Comparison of ENCODE assay signal across 7 cellular contexts in genomic region chr9:109166771-109167601, GRCh38. TPM values are rescaled to one million over a fixed set of nuclear protein-coding genes. Genes with fewer than 3 reads are reported as not detected.
A peak's percentile ranks its signal among the peaks of the same experiment; 100 is the strongest.
DNase-seq lines count a peak whose midpoint lies in the region; ATAC-seq lines count a peak whose summit lies in the region.

A gene with protein sequence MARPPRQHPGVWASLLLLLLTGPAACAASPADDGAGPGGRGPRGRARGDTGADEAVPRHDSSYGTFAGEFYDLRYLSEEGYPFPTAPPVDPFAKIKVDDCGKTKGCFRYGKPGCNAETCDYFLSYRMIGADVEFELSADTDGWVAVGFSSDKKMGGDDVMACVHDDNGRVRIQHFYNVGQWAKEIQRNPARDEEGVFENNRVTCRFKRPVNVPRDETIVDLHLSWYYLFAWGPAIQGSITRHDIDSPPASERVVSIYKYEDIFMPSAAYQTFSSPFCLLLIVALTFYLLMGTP (minus strand): TSS chr9:109167249. CDS start chr9:109167138, 111 bp downstream.

- peaks cover 9% of the 10 kb centered on the region for H3K9me3 Mint-ChIP-seq in activated CD8-positive, alpha-beta T cell treated with anti-CD3 and anti-CD28 coated beads, Interleukin-2, amount 10 ng/mL, durations not matched to agents 7 days and 5 days (ENCODE audit: insufficient read depth)
- H3K9me3 Mint-ChIP-seq in activated CD8-positive, alpha-beta memory T cell treated with anti-CD3 and anti-CD28 coated beads, Interleukin-2, amount 10 ng/mL, durations not matched to agents 7 days and 5 days (ENCODE audit: low read depth): no peaks in the 10 kb centered on the region

- H3K27me3 ChIP-seq in HUES48 (ENCODE audit: control insufficient read depth, insufficient read depth, low read length): peaks cover 35% of the 10 kb centered on the region
- peaks cover 35% of the 10 kb centered on the region for H3K27me3 ChIP-seq in iPS-18a (ENCODE audit: control insufficient read depth, insufficient read depth, low read length)
- peaks cover 56% of the 10 kb centered on the region for H3K27me3 ChIP-seq in skeletal muscle satellite cell (ENCODE audit: control insufficient read depth, insufficient read depth, low read length)

- H3K4me1 ChIP-seq in HUES48 (ENCODE audit: control insufficient read depth, insufficient read depth, low read length) (no peaks in the 10 kb centered on the region), iPS-18a (ENCODE audit: control insufficient read depth, low read depth, low read length) (peaks cover 6% of the 10 kb centered on the region), skeletal muscle satellite cell (ENCODE audit: control insufficient read depth, insufficient read depth, low read length) (no peaks in the 10 kb centered on the region)

- peaks cover 11% of the 10 kb centered on the region for H3K4me1 Mint-ChIP-seq in activated CD8-positive, alpha-beta T cell treated with anti-CD3 and anti-CD28 coated beads, Interleukin-2, amount 10 ng/mL, durations not matched to agents 7 days and 5 days (ENCODE audit: low read depth)
- peaks cover 7% of the 10 kb centered on the region for H3K4me1 Mint-ChIP-seq in activated CD8-positive, alpha-beta memory T cell treated with anti-CD3 and anti-CD28 coated beads, Interleukin-2, amount 10 ng/mL, durations not matched to agents 7 days and 5 days

- H3K9ac ChIP-seq in HUES48 (ENCODE audit: low read depth, low read length) (no peak within 1 kb of the TSS), iPS-18a (ENCODE audit: low read length) (no peak within 1 kb of the TSS), skeletal muscle satellite cell (ENCODE audit: low read depth, low read length) (no peak within 1 kb of the TSS)

- CTCF ChIA-PET in activated CD8-positive, alpha-beta T cell treated with anti-CD3 and anti-CD28 coated beads, Interleukin-2, amount 10 ng/mL, durations not matched to agents 7 days and 5 days (lab: Charles Lee): no interaction called here
- CTCF ChIA-PET in activated CD8-positive, alpha-beta memory T cell treated with anti-CD3 and anti-CD28 coated beads, Interleukin-2, amount 10 ng/mL, durations not matched to agents 7 days and 5 days (lab: Charles Lee): no interaction called here

- peak within 1 kb of the TSS; percentile 74 for H3K4me2 ChIP-seq in skeletal muscle satellite cell (ENCODE audit: low read length)

- ATAC-seq in activated CD8-positive, alpha-beta T cell treated with anti-CD3 and anti-CD28 coated beads, Interleukin-2, amount 10 ng/mL, durations not matched to agents 7 days and 5 days: peak; percentile 47
- ATAC-seq in HG02588 (IDR thresholded peaks at IDR 0.05; ENCODE audit: unreplicated experiment): no peak
- no peak for ATAC-seq in GM18873 (IDR thresholded peaks at IDR 0.05; ENCODE audit: low FRiP score, unreplicated experiment)
- no peak for ATAC-seq in activated CD8-positive, alpha-beta memory T cell treated with anti-CD3 and anti-CD28 coated beads, Interleukin-2, amount 10 ng/mL, durations not matched to agents 7 days and 5 days

- peak within 1 kb of the TSS; percentile 38 for H3K27ac ChIP-seq in HUES48 (ENCODE audit: low read depth, low read length)
- H3K27ac ChIP-seq in iPS-18a (ENCODE audit: low read length): no peak within 1 kb of the TSS

- POLR2A ChIA-PET in activated CD8-positive, alpha-beta T cell treated with anti-CD3 and anti-CD28 coated beads, Interleukin-2, amount 10 ng/mL, durations not matched to agents 7 days and 5 days (lab: Charles Lee): no interaction called here

- no peaks in the 10 kb centered on the region for H3K9me3 ChIP-seq in HUES48 (ENCODE audit: control insufficient read depth, insufficient read depth, low read length)
- H3K9me3 ChIP-seq in iPS-18a (ENCODE audit: control insufficient read depth, low read depth, low read length): no peaks in the 10 kb centered on the region
- no peaks in the 10 kb centered on the region for H3K9me3 ChIP-seq in skeletal muscle satellite cell (replicated peaks; ENCODE audit: low read length)

- H3K27ac Mint-ChIP-seq in activated CD8-positive, alpha-beta T cell treated with anti-CD3 and anti-CD28 coated beads, Interleukin-2, amount 10 ng/mL, durations not matched to agents 7 days and 5 days: no peak within 1 kb of the TSS
- H3K27ac Mint-ChIP-seq in activated CD8-positive, alpha-beta memory T cell treated with anti-CD3 and anti-CD28 coated beads, Interleukin-2, amount 10 ng/mL, durations not matched to agents 7 days and 5 days: no peak within 1 kb of the TSS

- peak within 1 kb of the TSS; percentile 59 for H3K4me3 ChIP-seq in HUES48 (ENCODE audit: low read depth, low read length)
- H3K4me3 ChIP-seq in iPS-18a (ENCODE audit: low read length): peak within 1 kb of the TSS; percentile 54
- H3K4me3 ChIP-seq in skeletal muscle satellite cell (ENCODE audit: low read length): peak within 1 kb of the TSS; percentile 55

- H3K4me3 Mint-ChIP-seq in activated CD8-positive, alpha-beta T cell treated with anti-CD3 and anti-CD28 coated beads, Interleukin-2, amount 10 ng/mL, durations not matched to agents 7 days and 5 days: no peak within 1 kb of the TSS
- H3K4me3 Mint-ChIP-seq in activated CD8-positive, alpha-beta memory T cell treated with anti-CD3 and anti-CD28 coated beads, Interleukin-2, amount 10 ng/mL, durations not matched to agents 7 days and 5 days: no peak within 1 kb of the TSS

- no peak for DNase-seq in activated CD8-positive, alpha-beta T cell treated with anti-CD3 and anti-CD28 coated beads, Interleukin-2, amount 10 ng/mL, durations not matched to agents 7 days and 5 days
- DNase-seq in activated CD8-positive, alpha-beta memory T cell treated with anti-CD3 and anti-CD28 coated beads, Interleukin-2, amount 10 ng/mL, durations not matched to agents 7 days and 5 days: no peak

- H3K36me3 ChIP-seq in HUES48 (ENCODE audit: control insufficient read depth, insufficient read depth, low read length): no peaks in the 10 kb centered on the region
- H3K36me3 ChIP-seq in iPS-18a (ENCODE audit: control insufficient read depth, low read depth, low read length): no peaks in the 10 kb centered on the region
- H3K36me3 ChIP-seq in skeletal muscle satellite cell (ENCODE audit: insufficient read depth, low read length): no peaks in the 10 kb centered on the region

- H3K36me3 Mint-ChIP-seq in activated CD8-positive, alpha-beta T cell treated with anti-CD3 and anti-CD28 coated beads, Interleukin-2, amount 10 ng/mL, durations not matched to agents 7 days and 5 days (ENCODE audit: low read depth): peaks cover 6% of the 10 kb centered on the region
- H3K36me3 Mint-ChIP-seq in activated CD8-positive, alpha-beta memory T cell treated with anti-CD3 and anti-CD28 coated beads, Interleukin-2, amount 10 ng/mL, durations not matched to agents 7 days and 5 days: peaks cover 2% of the 10 kb centered on the region

- peaks cover 64% of the 10 kb centered on the region for H3K27me3 Mint-ChIP-seq in activated CD8-positive, alpha-beta T cell treated with anti-CD3 and anti-CD28 coated beads, Interleukin-2, amount 10 ng/mL, durations not matched to agents 7 days and 5 days (ENCODE audit: low read depth)
- H3K27me3 Mint-ChIP-seq in activated CD8-positive, alpha-beta memory T cell treated with anti-CD3 and anti-CD28 coated beads, Interleukin-2, amount 10 ng/mL, durations not matched to agents 7 days and 5 days: peaks cover 60% of the 10 kb centered on the region

RNA-seq across cellular contexts. Expression of the gene that starts here (rescaled TPM):
- total RNA-seq in activated CD8-positive, alpha-beta T cell treated with anti-CD3 and anti-CD28 coated beads, Interleukin-2, amount 10 ng/mL, durations not matched to agents 7 days and 5 days: not detected
- total RNA-seq in skeletal muscle satellite cell (2012; rRNA removed): under 0.01 TPM in 1 of 2 replicates, not detected in the other
- not detected for total RNA-seq in activated CD8-positive, alpha-beta memory T cell treated with anti-CD3 and anti-CD28 coated beads, Interleukin-2, amount 10 ng/mL, durations not matched to agents 7 days and 5 days

Comparison
In these comparisons a context has a peak if more than half of its experiments do, and no peak if none do; other contexts are left out.
1. Peak in ATAC-seq in activated CD8-positive, alpha-beta T cell treated with anti-CD3 and anti-CD28 coated beads, Interleukin-2, amount 10 ng/mL, durations not matched to agents 7 days and 5 days; RNA of the gene not detected or under 1 TPM.